ENCODE assay signal across 9 cellular contexts in genomic region chr4:48557478-48557877, GRCh38.
DNase-seq lines count a peak whose midpoint lies in the region; ATAC-seq and TF ChIP-seq lines count a peak whose summit lies in the region.
"Had no signal": no experiment of that assay in that cellular context is flagged by ENCODE, and none has a peak within 500 bp of the region (broad histone marks: within the 10 kb centered on the region; RNA-seq: fewer than 3 reads in every experiment).

No MANE protein-coding gene starts in this region.

- CTCF ChIA-PET in BJ (lab: Yijun Ruan, JAX) = interaction anchor here (1.6 kb wide), 1 partner anchor 11 kb away, joined by 11 read pairs; no protein-coding TSS in a partner anchor

- no peak for ATAC-seq in upper lobe of right lung

- no peaks in the 10 kb centered on the region for H3K4me1 ChIP-seq in upper lobe of right lung

- H3K9me3 ChIP-seq in upper lobe of right lung = no peaks in the 10 kb centered on the region

- H3K27ac ChIP-seq in VCaP = no peak overlapping the region
- H3K27ac ChIP-seq in upper lobe of right lung = no peak overlapping the region

- H3K27me3 ChIP-seq in BJ (ENCODE audit: control insufficient read depth, insufficient read depth, low read length) = no peaks in the 10 kb centered on the region
- H3K27me3 ChIP-seq in upper lobe of right lung = no peaks in the 10 kb centered on the region

- H3K36me3 ChIP-seq in BJ (ENCODE audit: control insufficient read depth, insufficient read depth, low read length) = peaks cover 11% of the 10 kb centered on the region
- H3K36me3 ChIP-seq in upper lobe of right lung = peaks cover 85% of the 10 kb centered on the region

- H3K4me3 ChIP-seq in BJ (ENCODE audit: low read depth, low read length) (no peak overlapping the region), GM12875 (ENCODE audit: low read depth, low read length) (no peak overlapping the region), upper lobe of right lung (no peak overlapping the region)

- TF ChIP-seq CTCF in BJ (IDR thresholded peaks at IDR 0.05; ENCODE audit: insufficient read depth, low read depth, low read length) (peak; percentile 32; the same call in 1 of the 2 replicates), GM12875 (IDR thresholded peaks at IDR 0.05; ENCODE audit: borderline replicate concordance, insufficient read depth, low read depth, low read length) (peak; percentile 40; the same call in 1 of the 2 replicates), VCaP (conservative IDR thresholded peaks at IDR 0.05) (peak; percentile 74), upper lobe of right lung (IDR thresholded peaks at IDR 0.05) (no peak)

- POLR2A ChIA-PET in BJ (lab: Charles Lee) = no interaction called here

- intact Hi-C loops in upper lobe of right lung (cut with DNase I) = no loop called here

- DNase-seq in BJ (ENCODE audit: low read depth) = no peak
- peak; percentile 43 for DNase-seq in iPS-NIHi11 (ENCODE audit: low spot score)
- no peak for DNase-seq in NCI-H1694 treated with DMSO at 0.1 percent for 48 hours (lab: John Stamatoyannopoulos, UW)
- DNase-seq in upper lobe of right lung = no peak
- DNase-seq in NCI-H1092 treated with DMSO at 0.1 percent for 48 hours (lab: John Stamatoyannopoulos, UW) = no peak
- DNase-seq: HCEC 1CT, NCI-H187 treated with DMSO at 0.1 percent for 48 hours had no signal
